ENCODE assay signal across 1 cellular context in genomic region chr6:150211700-150212615, GRCh38.
TF ChIP-seq lines count a peak whose summit lies in the region.

No MANE protein-coding gene starts in this region.

TF ChIP-seq in K562, 482 proteins besides CTCF, POLR2A, EP300 and RAD21 (continued from another document and continues in another):
- TF ChIP-seq ATF4 (CRISPR knock-in tag; IDR thresholded peaks at IDR 0.05) (no peak), PCBP2 (IDR thresholded peaks at IDR 0.05; ENCODE audit: low read depth, low read length, poor library complexity, severe bottlenecking) (no peak), ZNF395 (CRISPR knock-in tag; IDR thresholded peaks at IDR 0.05) (0 out of 2 replicates have a peak, but pooled peaks have one; percentile 42), CCAR2 (IDR thresholded peaks at IDR 0.05; ENCODE audit: low read depth, low read length) (no peak), TCF7 (IDR thresholded peaks at IDR 0.05; ENCODE audit: borderline replicate concordance) (no peak), HDAC2 (IDR thresholded peaks at IDR 0.05) (no peak), MTA1 (IDR thresholded peaks at IDR 0.05; ENCODE audit: borderline replicate concordance) (no peak), ZNF146 (CRISPR knock-in tag; IDR thresholded peaks at IDR 0.05; ENCODE audit: unreplicated experiment) (no peak), RAD51 (IDR thresholded peaks at IDR 0.05; ENCODE audit: borderline replicate concordance, low read depth) (no peak), ZNF589 (CRISPR knock-in tag; IDR thresholded peaks at IDR 0.05; ENCODE audit: low read depth) (peak; percentile 19), ZNF511 (CRISPR knock-in tag; IDR thresholded peaks at IDR 0.05) (no peak), ZBTB34 (CRISPR knock-in tag; IDR thresholded peaks at IDR 0.05) (no peak), ESRRB (CRISPR knock-in tag; IDR thresholded peaks at IDR 0.05; ENCODE audit: borderline replicate concordance) (no peak), MGA (IDR thresholded peaks at IDR 0.05) (no peak), ZNF79 (CRISPR knock-in tag; IDR thresholded peaks at IDR 0.05; ENCODE audit: low read depth) (no peak), RBM17 (IDR thresholded peaks at IDR 0.05; ENCODE audit: borderline replicate concordance, low read depth, low read length) (no peak), BHLHE40 (IDR thresholded peaks at IDR 0.05; ENCODE audit: low read length) (no peak), ATF3 (IDR thresholded peaks at IDR 0.05) (peak; percentile 89), ATF3 (CRISPR knock-in tag; conservative IDR thresholded peaks at IDR 0.05) (no peak), KHSRP (IDR thresholded peaks at IDR 0.05) (no peak), RCOR1 (IDR thresholded peaks at IDR 0.05; ENCODE audit: borderline replicate concordance in 1 of 2, low read depth in 2 of 2, low read length in 2 of 2) (peak in 1 of 2 experiments; percentile 66; a peak in 1 of 4 replicates), RBM25 (IDR thresholded peaks at IDR 0.05; ENCODE audit: low read depth, low read length, severe bottlenecking) (no peak), ZNF165 (CRISPR knock-in tag; IDR thresholded peaks at IDR 0.05; ENCODE audit: borderline replicate concordance) (no peak), SMC3 (conservative IDR thresholded peaks at IDR 0.05; ENCODE audit: insufficient read depth, low read depth, low read length) (no peak), THRB (CRISPR knock-in tag; conservative IDR thresholded peaks at IDR 0.05) (no peak), ATF1 (CRISPR knock-in tag; IDR thresholded peaks at IDR 0.05) (no peak), ATF1 (tag; IDR thresholded peaks at IDR 0.05) (no peak), FOSL1 (tag; conservative IDR thresholded peaks at IDR 0.05) (peak; percentile 80), SMAD2 (IDR thresholded peaks at IDR 0.05; ENCODE audit: low read depth, low read length) (no peak), KAT7 (CRISPR knock-in tag; IDR thresholded peaks at IDR 0.05; ENCODE audit: borderline replicate concordance) (no peak), PBX2 (CRISPR knock-in tag; IDR thresholded peaks at IDR 0.05; ENCODE audit: low read depth) (no peak), PBX2 (tag; conservative IDR thresholded peaks at IDR 0.05; ENCODE audit: low read depth) (no peak), XRCC5 (IDR thresholded peaks at IDR 0.05; ENCODE audit: low read depth, low read length) (no peak), MCM3 (IDR thresholded peaks at IDR 0.05) (no peak), RNF2 (IDR thresholded peaks at IDR 0.05) (no peak), ZNF76 (CRISPR knock-in tag; IDR thresholded peaks at IDR 0.05; ENCODE audit: borderline replicate concordance) (no peak), CEBPG (CRISPR knock-in tag; IDR thresholded peaks at IDR 0.05) (peak; percentile 83), CEBPG (tag; conservative IDR thresholded peaks at IDR 0.05 in 1 of 2, IDR thresholded peaks at IDR 0.05 in 1 of 2) (peak; percentile 71 to 91), ZNF3 (CRISPR knock-in tag; IDR thresholded peaks at IDR 0.05) (no peak), ZNF280A (IDR thresholded peaks at IDR 0.05; ENCODE audit: low read depth, partially characterized antibody) (no peak)
